In genomic region chrX:134172588-134173259, GRCh38 we compare ENCODE assay signal across 8 cellular contexts.
A peak's percentile ranks its signal among the peaks of the same experiment; 100 is the strongest.
DNase-seq lines count a peak whose midpoint lies in the region; ATAC-seq and TF ChIP-seq lines count a peak whose summit lies in the region.

No MANE protein-coding gene starts in this region.

- H3K27me3 Mint-ChIP-seq in activated CD4-positive, alpha-beta memory T cell treated with anti-CD3 and anti-CD28 coated beads for 36 hours, result peaks cover 16% of the 10 kb centered on the region
- H3K27me3 Mint-ChIP-seq in naive B cell, result peaks cover 0 to 18% (median 0%) of the 10 kb centered on the region in 3 donors

- H3K4me1 ChIP-seq in tibial artery, result peaks cover 0 to 10% (median 3%) of the 10 kb centered on the region in 4 donors

- no peaks in the 10 kb centered on the region for H3K36me3 ChIP-seq in tibial artery

- no peak for TF ChIP-seq CTCF in epithelial cell of esophagus (IDR thresholded peaks at IDR 0.05; ENCODE audit: insufficient read depth, low read depth, low read length, missing control alignments)
- TF ChIP-seq CTCF in tibial artery (IDR thresholded peaks at IDR 0.05), result no peak

- H3K4me3 Mint-ChIP-seq in activated CD4-positive, alpha-beta memory T cell treated with anti-CD3 and anti-CD28 coated beads for 36 hours, result peak overlapping the region; percentile 78
- H3K4me3 Mint-ChIP-seq in naive B cell, result peak overlapping the region; percentile 89 to 96 (median 94)

- H3K27me3 ChIP-seq in tibial artery, result no peaks in the 10 kb centered on the region

- H3K27ac ChIP-seq in tibial artery, result no peak overlapping the region

- ATAC-seq in HG03139 (IDR thresholded peaks at IDR 0.05; ENCODE audit: unreplicated experiment) (peak; percentile 43), naive B cell (ENCODE audit: low read depth in 2 of 2) (peak; percentile 62 to 66), GM21423 (IDR thresholded peaks at IDR 0.05; ENCODE audit: unreplicated experiment) (no peak)

- CTCF ChIA-PET in activated CD4-positive, alpha-beta memory T cell treated with anti-CD3 and anti-CD28 coated beads for 36 hours (lab: Charles Lee), result interaction anchor here (1.0 to 1.3 kb wide), 2 partner anchors 8 to 12 kb away, joined by 3 read pairs; no protein-coding TSS in a partner anchor

- H3K9me3 ChIP-seq in tibial artery, result no peaks in the 10 kb centered on the region

- peaks cover 11% of the 10 kb centered on the region for H3K4me1 Mint-ChIP-seq in activated CD4-positive, alpha-beta memory T cell treated with anti-CD3 and anti-CD28 coated beads for 36 hours (ENCODE audit: low read depth)
- H3K4me1 Mint-ChIP-seq in naive B cell, result peaks cover 11 to 15% (median 12%) of the 10 kb centered on the region in 3 donors

- peak overlapping the region; percentile 18 for H3K27ac Mint-ChIP-seq in activated CD4-positive, alpha-beta memory T cell treated with anti-CD3 and anti-CD28 coated beads for 36 hours
- H3K27ac Mint-ChIP-seq in naive B cell, result peak overlapping the region in 3 of 6 donors; percentile 25 to 86 (median 78)

- peak; percentile 42 for DNase-seq in activated CD4-positive, alpha-beta memory T cell treated with anti-CD3 and anti-CD28 coated beads for 36 hours
- no peak for DNase-seq in epithelial cell of esophagus (ENCODE audit: low read depth)
- DNase-seq in naive B cell, result peak; percentile 28
- peak in 1 of 2 donors; percentile 54 for DNase-seq in tibial artery
- no peak for DNase-seq in cortex of kidney (lab: John Stamatoyannopoulos, UW)

- peaks cover 7% of the 10 kb centered on the region for H3K36me3 Mint-ChIP-seq in activated CD4-positive, alpha-beta memory T cell treated with anti-CD3 and anti-CD28 coated beads for 36 hours
- H3K36me3 Mint-ChIP-seq in naive B cell, result no peaks in the 10 kb centered on the region

- H3K4me3 ChIP-seq in GM08714 (ENCODE audit: low read length), result peak overlapping the region; percentile 68; the same call in 1 of the 2 replicates
- peak overlapping the region; percentile 39 for H3K4me3 ChIP-seq in epithelial cell of esophagus (ENCODE audit: low read length)
- peak overlapping the region; percentile 49 to 60 for H3K4me3 ChIP-seq in tibial artery

- intact Hi-C loops in activated CD4-positive, alpha-beta memory T cell treated with anti-CD3 and anti-CD28 coated beads for 36 hours (cut with micrococcal nuclease), result loop anchor here (10.0 kb wide), 1 partner anchor 248 kb away; no protein-coding TSS in a partner anchor
- intact Hi-C loops in tibial artery (cut with DNase I; ENCODE audit: low total_unique reads), result no loop called here

- POLR2A ChIA-PET in activated CD4-positive, alpha-beta memory T cell treated with anti-CD3 and anti-CD28 coated beads for 36 hours (lab: Charles Lee), result interaction anchor here (1.5 kb wide), 1 partner anchor 14 kb away, joined by 6 read pairs; no protein-coding TSS in a partner anchor

- H3K9me3 Mint-ChIP-seq in activated CD4-positive, alpha-beta memory T cell treated with anti-CD3 and anti-CD28 coated beads for 36 hours, result no peaks in the 10 kb centered on the region
- peaks cover 0 to 2% (median 0%) of the 10 kb centered on the region in 7 donors for H3K9me3 Mint-ChIP-seq in naive B cell

Comparison
In these comparisons a context has a peak if more than half of its experiments do, and no peak if none do; other contexts are left out.
1. DNase-seq: peak in activated CD4-positive, alpha-beta memory T cell treated with anti-CD3 and anti-CD28 coated beads for 36 hours (single experiment) and naive B cell (single experiment); none in epithelial cell of esophagus (single experiment) and cortex of kidney (single experiment).
2. Peak in every context shown above with its lines, with median percentiles within 50 percentile points of each other: H3K4me3 ChIP-seq.